ENCODE assay signal across 26 cellular contexts in the genomic region with DNA sequence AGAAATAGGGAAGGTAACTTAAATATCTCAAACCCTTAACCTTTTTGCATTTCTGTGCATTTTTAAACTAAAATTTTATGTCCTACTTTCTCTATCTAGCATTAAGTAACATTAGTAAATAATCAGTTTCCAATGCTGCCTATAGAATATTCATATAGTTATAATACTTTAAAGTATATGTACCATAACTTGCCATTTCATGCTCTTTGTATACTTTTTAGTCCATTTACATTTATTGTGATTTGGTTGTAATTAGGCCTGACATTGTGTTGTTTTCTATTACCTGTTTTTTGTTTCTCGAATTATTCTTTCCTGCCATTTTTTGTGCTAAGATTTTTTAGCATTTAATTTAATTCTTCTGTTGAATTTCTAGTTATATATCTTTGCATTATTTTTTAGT.
"Had no signal": no experiment of that assay in that cellular context is flagged by ENCODE, and none has a peak within 500 bp of the region (broad histone marks: within the 10 kb centered on the region; RNA-seq: fewer than 3 reads in every experiment).

No MANE protein-coding gene starts in this region.

- ATAC-seq: natural killer cell; right lobe of liver; stimulated activated effector memory CD8-positive, alpha-beta T cell treated with anti-CD3 and anti-CD28 coated beads, Interleukin-12 subunit alpha, Interleukin-12 subunit beta, amount 100 ng/mL, for 72 hours; upper lobe of right lung had no signal

- H3K9ac ChIP-seq: neural progenitor cell had no signal

- H3K27me3 ChIP-seq: neural progenitor cell, neutrophil, right atrium auricular region, right lobe of liver, suprapubic skin, tibial artery, upper lobe of right lung had no signal

- H3K4me2 ChIP-seq: neural progenitor cell had no signal

- H3K4me1 ChIP-seq: neural progenitor cell, right lobe of liver, suprapubic skin, tibial artery, upper lobe of right lung had no signal

- H3K36me3 ChIP-seq: neutrophil, right atrium auricular region, right lobe of liver, suprapubic skin, thoracic aorta, upper lobe of right lung had no signal

- H2AFZ ChIP-seq: neural progenitor cell had no signal

- H3K27ac ChIP-seq: left ventricle myocardium inferior, neural progenitor cell, neutrophil, right atrium auricular region, right lobe of liver, suprapubic skin, thoracic aorta, tibial artery, upper lobe of right lung had no signal

- DNase-seq: hypothalamus; immature natural killer cell; left ventricle myocardium inferior; mesendoderm; naive B cell; natural killer cell; nephron progenitor cell; occipital lobe; right lobe of liver; stimulated activated CD4-positive, alpha-beta T cell treated with anti-CD3 and anti-CD28 coated beads, Interleukin-12 subunit alpha, Interleukin-12 subunit beta, amount 100 ng/mL, for 4 hours; stimulated activated CD4-positive, alpha-beta T cell treated with anti-CD3 and anti-CD28 coated beads, Interleukin-15, amount 100 ng/mL, for 24 hours; stimulated activated CD4-positive, alpha-beta T cell treated with anti-CD3 and anti-CD28 coated beads, Interleukin-2, amount 100 ng/mL, for 24 hours; stimulated activated CD4-positive, alpha-beta T cell treated with anti-CD3 and anti-CD28 coated beads, Interleukin-4, amount 100 ng/mL, for 1 hour; stimulated activated naive CD4-positive, alpha-beta T cell; tibial artery; trophoblast cell; upper lobe of right lung had no signal

- H3K4me3 ChIP-seq: left ventricle myocardium inferior, lung, neural progenitor cell, right atrium auricular region, right lobe of liver, suprapubic skin, thoracic aorta, tibial artery, upper lobe of right lung had no signal

- FAIRE-seq: islet of Langerhans, urothelium cell line had no signal
